Comparison of ENCODE assay signal across 8 cellular contexts in the genomic region with DNA sequence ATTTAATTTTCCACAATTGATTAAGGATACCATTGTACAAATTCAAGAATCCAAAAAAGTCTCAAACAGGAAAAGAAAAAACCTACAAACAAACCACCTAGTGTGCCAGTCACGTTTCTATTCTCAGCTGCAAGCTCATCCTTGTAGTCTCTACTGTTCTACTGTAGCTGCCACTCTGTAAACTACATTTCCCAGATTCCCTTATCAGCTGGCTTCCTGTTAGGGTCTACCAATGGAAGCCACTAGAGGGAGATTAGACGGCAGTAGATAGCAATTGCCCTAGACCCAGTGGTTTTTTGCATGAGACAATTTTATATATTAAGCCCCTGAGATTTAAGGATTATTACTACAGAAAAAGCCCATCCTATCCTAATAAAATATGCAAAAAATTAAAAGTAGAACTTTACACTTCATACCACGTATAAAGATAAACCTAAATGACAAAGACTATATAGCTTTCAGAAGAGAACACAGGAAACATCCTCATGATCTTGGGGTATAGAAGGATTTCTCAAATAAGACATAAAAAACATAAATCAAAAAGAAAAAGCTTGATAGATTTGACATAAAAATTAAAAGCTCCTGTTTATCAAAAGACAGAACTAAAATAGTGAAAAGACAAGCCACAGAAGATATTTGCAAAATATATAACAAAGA. TPM values are rescaled to one million over a fixed set of nuclear protein-coding genes. Genes with fewer than 3 reads are reported as not detected.
DNase-seq lines count a peak whose midpoint lies in the region; ATAC-seq and TF ChIP-seq lines count a peak whose summit lies in the region.

No MANE protein-coding gene starts in this region.

- peak; percentile 69 for ATAC-seq in GM18517 (IDR thresholded peaks at IDR 0.05; ENCODE audit: unreplicated experiment)
- peak; percentile 95 for ATAC-seq in HG02973 (IDR thresholded peaks at IDR 0.05; ENCODE audit: unreplicated experiment)
- ATAC-seq in HG02571 (IDR thresholded peaks at IDR 0.05; ENCODE audit: unreplicated experiment), result no peak

- DNase-seq in CD14-positive monocyte (ENCODE audit: low spot score), result no peak
- DNase-seq in NCI-H1930 (lab: John Stamatoyannopoulos, UW), result peak; percentile 34 to 36
- DNase-seq in SW 1271 (lab: John Stamatoyannopoulos, UW), result peak; percentile 49 to 86
- peak; percentile 81 for DNase-seq in fibroblast of pulmonary artery (ENCODE audit: low read depth)
- peak; percentile 37 for DNase-seq in non-pigmented ciliary epithelial cell (ENCODE audit: low read depth)

- no peaks in the 10 kb centered on the region for H3K36me3 Mint-ChIP-seq in CD14-positive monocyte

- H3K27ac Mint-ChIP-seq in CD14-positive monocyte, result no peak overlapping the region

- no peak overlapping the region for H3K4me3 Mint-ChIP-seq in CD14-positive monocyte

- no peak overlapping the region for H3K4me3 ChIP-seq in fibroblast of pulmonary artery (replicated peaks; ENCODE audit: low read depth, low read length)

- intact Hi-C loops in CD14-positive monocyte (cut with micrococcal nuclease), result no loop called here

- H3K9me3 Mint-ChIP-seq in CD14-positive monocyte, result no peaks in the 10 kb centered on the region

- peaks cover 2 to 5% (median 2%) of the 10 kb centered on the region in 3 donors for H3K27me3 Mint-ChIP-seq in CD14-positive monocyte (ENCODE audit: low read depth in 3 of 3)

- H3K4me1 Mint-ChIP-seq in CD14-positive monocyte, result no peaks in the 10 kb centered on the region

- TF ChIP-seq CTCF in CD14-positive monocyte (IDR thresholded peaks at IDR 0.05) (peak; percentile 66), fibroblast of pulmonary artery (IDR thresholded peaks at IDR 0.05; ENCODE audit: low read length, missing control alignments) (peak; percentile 95)

RNA-seq across cellular contexts. Expression of a gene that starts 37.4 kb away (rescaled TPM):
- polyA plus RNA-seq in CD14-positive monocyte, result under 1 TPM; 0.45 to 0.99 TPM
